In genomic region chr22:12613199-12613598, GRCh38 we compare ENCODE assay signal across 21 cellular contexts.
DNase-seq lines count a peak whose midpoint lies in the region; ATAC-seq, FAIRE-seq and TF ChIP-seq lines count a peak whose summit lies in the region.
"Had no signal": no experiment of that assay in that cellular context is flagged by ENCODE, and none has a peak within 500 bp of the region (broad histone marks: within the 10 kb centered on the region; RNA-seq: fewer than 3 reads in every experiment).

No MANE protein-coding gene starts in this region.

- H3K9ac ChIP-seq in HepG2 (ENCODE audit: insufficient read depth, low read depth, low read length) (no peak overlapping the region), MM.1S (ENCODE audit: low read length) (no peak overlapping the region), K562 (ENCODE audit: insufficient read depth in 1 of 2, low read depth in 2 of 2, low read length in 2 of 2) (no peak overlapping the region)
- H3K9ac ChIP-seq: BLaER1, GM23248 had no signal

- WGBS in HepG2 (ENCODE audit: low lambda C conversion rate), result 36% methylated on average over 3 of the region's 3 CpGs
- WGBS in right lobe of liver (ENCODE audit: insufficient coverage, low coverage, low lambda C conversion rate, missing lambda C conversion rate), result 46% methylated on average over 3 of the region's 3 CpGs
- WGBS in K562 (ENCODE audit: insufficient coverage, low coverage, missing lambda C conversion rate), result 36% methylated on average over 3 of the region's 3 CpGs

- no peak for TF ChIP-seq POLR2A in HepG2 (IDR thresholded peaks at IDR 0.05; ENCODE audit: insufficient read depth in 1 of 2, low read depth in 2 of 2, low read length in 2 of 2)
- no peak for TF ChIP-seq POLR2A in right lobe of liver (IDR thresholded peaks at IDR 0.05)
- TF ChIP-seq POLR2A in K562 (conservative IDR thresholded peaks at IDR 0.05), result no peak

- POLR2A ChIA-PET in HepG2 (lab: Yijun Ruan, JAX) (no interaction called here), K562 (lab: Yijun Ruan, JAX) (no interaction called here)

- H3K79me2 ChIP-seq in HepG2 (ENCODE audit: insufficient read depth, low read length) (peaks cover 2% of the 10 kb centered on the region), MM.1S (ENCODE audit: low read length) (no peaks in the 10 kb centered on the region), K562 (ENCODE audit: control insufficient read depth, insufficient read depth, low read length) (peaks cover 12% of the 10 kb centered on the region; the same call in 2 of the 3 replicates)

- H2AFZ ChIP-seq in HepG2 (ENCODE audit: low read length) (no peak overlapping the region), MM.1S (ENCODE audit: low read length) (no peak overlapping the region), K562 (ENCODE audit: low read depth, low read length) (no peak overlapping the region)
- H2AFZ ChIP-seq: GM23248 had no signal

- H3K9me3 ChIP-seq in HepG2 (ENCODE audit: low read length) (peaks cover 18% of the 10 kb centered on the region), right lobe of liver (peaks cover 0 to 4% (median 0%) of the 10 kb centered on the region in 4 donors), MM.1S (replicated peaks; ENCODE audit: insufficient read depth, low read length) (no peaks in the 10 kb centered on the region), K562 (replicated peaks; ENCODE audit: control insufficient read depth, insufficient read depth, low read depth, low read length) (no peaks in the 10 kb centered on the region)
- H3K9me3 ChIP-seq: BLaER1, Caco-2 had no signal

- H3K4me1 ChIP-seq in HepG2 (ENCODE audit: insufficient read depth, low read length) (no peaks in the 10 kb centered on the region), right lobe of liver (no peaks in the 10 kb centered on the region), MM.1S (ENCODE audit: low read length) (no peaks in the 10 kb centered on the region), K562 (replicated peaks in 1 of 2; ENCODE audit: control insufficient read depth in 2 of 2, insufficient read depth in 2 of 2, low read length in 2 of 2) (no peaks in the 10 kb centered on the region; a peak in 1 of 5 replicates)
- H3K4me1 ChIP-seq: BLaER1, Caco-2 had no signal

- no peak for ATAC-seq in HepG2
- ATAC-seq in right lobe of liver, result no peak
- no peak for ATAC-seq in K562
- ATAC-seq: CD8-positive, alpha-beta T cell had no signal

- intact Hi-C loops in HepG2 (cut with micrococcal nuclease; ENCODE audit: unreplicated experiment), result no loop called here
- intact Hi-C loops in right lobe of liver (cut with DNase I), result no loop called here
- intact Hi-C loops in K562 (cut with micrococcal nuclease), result no loop called here

- TF ChIP-seq CTCF in HepG2 (CRISPR knock-in tag; IDR thresholded peaks at IDR 0.05), result no peak
- no peak for TF ChIP-seq CTCF in right lobe of liver (IDR thresholded peaks at IDR 0.05)
- no peak for TF ChIP-seq CTCF in MM.1S (IDR thresholded peaks at IDR 0.05; ENCODE audit: low read length)
- TF ChIP-seq CTCF in K562 (IDR thresholded peaks at IDR 0.05 in 2 of 3, conservative IDR thresholded peaks at IDR 0.05 in 1 of 3; ENCODE audit: insufficient read depth in 2 of 3, low read depth in 1 of 3, low read length in 3 of 3), result no peak

- no peaks in the 10 kb centered on the region for H3K9me2 ChIP-seq in MM.1S (replicated peaks; ENCODE audit: insufficient read depth, low read length)

- no peak overlapping the region for H3K4me3 ChIP-seq in HepG2 (replicated peaks in 1 of 3; ENCODE audit: insufficient read depth in 1 of 3, low read depth in 2 of 3, low read length in 3 of 3)
- no peak overlapping the region for H3K4me3 ChIP-seq in right lobe of liver
- no peak overlapping the region for H3K4me3 ChIP-seq in MM.1S (ENCODE audit: low read length)
- no peak overlapping the region for H3K4me3 ChIP-seq in K562
- H3K4me3 ChIP-seq: BLaER1, GM23248 had no signal

- FAIRE-seq in HepG2 (lab: Jason Lieb, UNC) (no peak), K562 (lab: Jason Lieb, UNC) (no peak)
- FAIRE-seq: G401.6, GM12892, GM19239, H1 had no signal

- H3K4me2 ChIP-seq in HepG2 (ENCODE audit: low read depth, low read length) (no peak overlapping the region), MM.1S (ENCODE audit: low read depth, low read length) (no peak overlapping the region), K562 (ENCODE audit: insufficient read depth, low read length) (no peak overlapping the region)
- H3K4me2 ChIP-seq: BLaER1 had no signal

- no peaks in the 10 kb centered on the region for H3K9me1 ChIP-seq in K562 (ENCODE audit: control insufficient read depth, insufficient read depth, low read length)

- H3K27me3 ChIP-seq in HepG2 (ENCODE audit: control insufficient read depth in 1 of 2, insufficient read depth in 2 of 2, low read length in 2 of 2), result no peaks in the 10 kb centered on the region
- peaks cover 0 to 3% of the 10 kb centered on the region in 2 donors for H3K27me3 ChIP-seq in right lobe of liver
- H3K27me3 ChIP-seq in MM.1S (replicated peaks; ENCODE audit: insufficient read depth, low read length), result no peaks in the 10 kb centered on the region
- H3K27me3 ChIP-seq in K562 (ENCODE audit: control insufficient read depth in 2 of 2, insufficient read depth in 2 of 2, low read length in 2 of 2), result no peaks in the 10 kb centered on the region
- H3K27me3 ChIP-seq: BLaER1 had no signal

- no peaks in the 10 kb centered on the region for H3F3A ChIP-seq in MM.1S (ENCODE audit: insufficient read depth, low read length)

- DNase-seq in HepG2 (ENCODE audit: low spot score) (no peak), right lobe of liver (no peak), MM.1S (peak; percentile 32), K562 (ENCODE audit: extremely low read depth in 1 of 4, low spot score in 3 of 4) (no peak), KG1 (lab: John Stamatoyannopoulos, UW) (no peak)
- DNase-seq in activated T-cell treated with anti-CD3 and anti-CD28 coated beads, Interleukin-2, amount 50 U/mL, for 1 hour, result no peak
- DNase-seq: 8988T; Caco-2; CD4-positive, CD25-positive, alpha-beta regulatory T cell; CD8-positive, alpha-beta T cell; DMS153; DND-41; GM23248; H7; HCEC 1CT had no signal

- H3K27ac ChIP-seq in HepG2 (ENCODE audit: extremely low read length, insufficient read depth, low read length) (no peak overlapping the region), right lobe of liver (no peak overlapping the region), MM.1S (ENCODE audit: low read length) (no peak overlapping the region), K562 (ENCODE audit: extremely low read depth, low read depth, low read length) (no peak overlapping the region)
- H3K27ac ChIP-seq: BLaER1, C4-2B, GM23248 had no signal

- CTCF ChIA-PET in HepG2 (lab: Yijun Ruan, JAX; ENCODE audit: low intra/inter-chr PET ratio, low total read pairs), result no interaction called here
- CTCF ChIA-PET in K562 (lab: Yijun Ruan, JAX; ENCODE audit: low intra/inter-chr PET ratio), result no interaction called here

- no TSS peak for BruUV-seq in HepG2 (replicated peaks; lab: Mats Ljungman, UMichigan)
- BruUV-seq in K562 (replicated peaks; lab: Mats Ljungman, UMichigan), result no TSS peak

- no peak for TF ChIP-seq EP300 in HepG2 (IDR thresholded peaks at IDR 0.05; ENCODE audit: low read depth in 2 of 2, low read length in 2 of 2)
- TF ChIP-seq EP300 in HepG2 (CRISPR knock-in tag; IDR thresholded peaks at IDR 0.05; ENCODE audit: borderline replicate concordance), result no peak
- TF ChIP-seq EP300 in K562 (IDR thresholded peaks at IDR 0.05; ENCODE audit: low read length), result no peak

- H4K20me1 ChIP-seq in HepG2 (ENCODE audit: insufficient read depth, low read length) (no peaks in the 10 kb centered on the region), MM.1S (ENCODE audit: insufficient read depth, low read length) (no peaks in the 10 kb centered on the region), K562 (replicated peaks; ENCODE audit: control insufficient read depth, insufficient read depth, low read length) (no peaks in the 10 kb centered on the region)
- H4K20me1 ChIP-seq: BLaER1 had no signal

- in situ Hi-C loops in HepG2 (cut with HindIII; ENCODE audit: extremely low pct_ligation_motif_present, low pct_unique_long_range_greater_than_20kb) (no loop called here), K562 (cut with MboI) (no loop called here)

- H3K36me3 ChIP-seq in HepG2 (replicated peaks in 1 of 2; ENCODE audit: control insufficient read depth in 1 of 2, insufficient read depth in 2 of 2, low read length in 2 of 2) (no peaks in the 10 kb centered on the region), right lobe of liver (no peaks in the 10 kb centered on the region), MM.1S (replicated peaks; ENCODE audit: insufficient read depth, low read length) (no peaks in the 10 kb centered on the region), K562 (ENCODE audit: control insufficient read depth, insufficient read depth, low read length) (peaks cover 9% of the 10 kb centered on the region; the same call in 1 of the 3 replicates)
- H3K36me3 ChIP-seq: BLaER1 had no signal

- TF ChIP-seq RAD21 in HepG2 (CRISPR knock-in tag; IDR thresholded peaks at IDR 0.05) (no peak), K562 (CRISPR knock-in tag; conservative IDR thresholded peaks at IDR 0.05 in 1 of 2, IDR thresholded peaks at IDR 0.05 in 1 of 2) (no peak)

TF ChIP-seq in HepG2, 621 proteins besides CTCF, POLR2A, EP300 and RAD21:
- no peak for TF ChIP-seq RBFOX2 (IDR thresholded peaks at IDR 0.05; ENCODE audit: low read depth, low read length)
- peak; percentile 26; the same call in 1 of the 2 replicates for TF ChIP-seq RFX5 (IDR thresholded peaks at IDR 0.05; ENCODE audit: low read depth, low read length)

TF ChIP-seq in K562, 482 proteins besides CTCF, POLR2A, EP300 and RAD21:
- TF ChIP-seq RFX5 (IDR thresholded peaks at IDR 0.05; ENCODE audit: low read depth, low read length), result peak; percentile 85
- TF ChIP-seq ZC3H8 (IDR thresholded peaks at IDR 0.05), result no peak
- TF ChIP-seq RBM25 (IDR thresholded peaks at IDR 0.05; ENCODE audit: low read depth, low read length, severe bottlenecking), result peak; percentile 15
- TF ChIP-seq ZNF785 (CRISPR knock-in tag; IDR thresholded peaks at IDR 0.05), result no peak
- TF ChIP-seq TAF15 (IDR thresholded peaks at IDR 0.05; ENCODE audit: low read depth, low read length), result no peak

Comparison
In these comparisons a context has a peak if more than half of its experiments do, and no peak if none do; other contexts are left out.
1. Of the 241 proteins assayed by ChIP-seq in both HepG2 and K562: peak only in HepG2: none; only in K562: none; in both: RFX5; in neither: 240.